1 cellular context compared by ENCODE assay signal in the genomic region with DNA sequence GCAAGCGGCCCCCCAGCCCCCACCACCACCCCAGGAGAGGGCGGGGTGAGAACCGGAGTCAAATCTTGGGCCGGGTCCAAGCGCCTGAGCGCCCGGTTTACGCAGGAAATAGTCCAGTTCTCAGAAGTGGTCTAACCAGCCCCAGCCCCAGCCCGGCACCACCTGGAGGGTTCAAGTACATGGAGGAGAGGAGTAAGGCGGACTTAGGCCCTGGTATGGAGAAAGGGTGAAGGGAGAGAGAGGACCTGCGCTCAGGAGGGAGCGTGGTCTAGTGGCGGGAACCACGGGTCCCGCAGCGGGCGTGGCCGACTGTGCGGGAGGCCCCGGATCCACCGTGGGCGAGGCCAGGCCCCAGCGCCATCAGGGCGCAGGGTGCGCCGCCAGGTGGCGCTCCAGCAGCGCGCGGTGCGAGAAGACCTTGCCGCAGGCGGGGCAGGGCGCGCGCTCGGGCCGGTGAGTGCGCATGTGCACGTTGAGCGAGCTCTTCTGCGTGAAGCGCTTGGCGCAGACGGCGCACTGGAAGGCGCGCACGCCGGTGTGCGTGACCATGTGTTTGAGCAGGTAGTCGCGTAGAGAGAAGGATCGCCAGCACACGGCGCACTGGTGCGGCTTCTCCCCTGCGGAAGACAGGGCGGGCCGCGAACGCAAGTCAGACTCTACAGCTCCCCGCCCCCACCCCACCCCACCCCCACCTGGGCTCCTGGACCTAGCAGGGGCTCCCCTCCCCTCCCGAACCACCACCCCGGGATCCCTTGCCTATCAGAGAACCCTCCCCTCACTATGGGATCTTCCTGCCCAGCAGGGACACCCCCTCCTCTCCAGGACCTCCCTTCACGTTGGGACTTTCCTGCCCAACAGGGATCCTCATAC.
TF ChIP-seq lines count a peak whose summit lies in the region.

No MANE protein-coding gene starts in this region.

TF ChIP-seq in K562, 482 proteins besides CTCF, POLR2A, EP300 and RAD21 (continued from another document and continues in another):
- TF ChIP-seq, protein P1, sequence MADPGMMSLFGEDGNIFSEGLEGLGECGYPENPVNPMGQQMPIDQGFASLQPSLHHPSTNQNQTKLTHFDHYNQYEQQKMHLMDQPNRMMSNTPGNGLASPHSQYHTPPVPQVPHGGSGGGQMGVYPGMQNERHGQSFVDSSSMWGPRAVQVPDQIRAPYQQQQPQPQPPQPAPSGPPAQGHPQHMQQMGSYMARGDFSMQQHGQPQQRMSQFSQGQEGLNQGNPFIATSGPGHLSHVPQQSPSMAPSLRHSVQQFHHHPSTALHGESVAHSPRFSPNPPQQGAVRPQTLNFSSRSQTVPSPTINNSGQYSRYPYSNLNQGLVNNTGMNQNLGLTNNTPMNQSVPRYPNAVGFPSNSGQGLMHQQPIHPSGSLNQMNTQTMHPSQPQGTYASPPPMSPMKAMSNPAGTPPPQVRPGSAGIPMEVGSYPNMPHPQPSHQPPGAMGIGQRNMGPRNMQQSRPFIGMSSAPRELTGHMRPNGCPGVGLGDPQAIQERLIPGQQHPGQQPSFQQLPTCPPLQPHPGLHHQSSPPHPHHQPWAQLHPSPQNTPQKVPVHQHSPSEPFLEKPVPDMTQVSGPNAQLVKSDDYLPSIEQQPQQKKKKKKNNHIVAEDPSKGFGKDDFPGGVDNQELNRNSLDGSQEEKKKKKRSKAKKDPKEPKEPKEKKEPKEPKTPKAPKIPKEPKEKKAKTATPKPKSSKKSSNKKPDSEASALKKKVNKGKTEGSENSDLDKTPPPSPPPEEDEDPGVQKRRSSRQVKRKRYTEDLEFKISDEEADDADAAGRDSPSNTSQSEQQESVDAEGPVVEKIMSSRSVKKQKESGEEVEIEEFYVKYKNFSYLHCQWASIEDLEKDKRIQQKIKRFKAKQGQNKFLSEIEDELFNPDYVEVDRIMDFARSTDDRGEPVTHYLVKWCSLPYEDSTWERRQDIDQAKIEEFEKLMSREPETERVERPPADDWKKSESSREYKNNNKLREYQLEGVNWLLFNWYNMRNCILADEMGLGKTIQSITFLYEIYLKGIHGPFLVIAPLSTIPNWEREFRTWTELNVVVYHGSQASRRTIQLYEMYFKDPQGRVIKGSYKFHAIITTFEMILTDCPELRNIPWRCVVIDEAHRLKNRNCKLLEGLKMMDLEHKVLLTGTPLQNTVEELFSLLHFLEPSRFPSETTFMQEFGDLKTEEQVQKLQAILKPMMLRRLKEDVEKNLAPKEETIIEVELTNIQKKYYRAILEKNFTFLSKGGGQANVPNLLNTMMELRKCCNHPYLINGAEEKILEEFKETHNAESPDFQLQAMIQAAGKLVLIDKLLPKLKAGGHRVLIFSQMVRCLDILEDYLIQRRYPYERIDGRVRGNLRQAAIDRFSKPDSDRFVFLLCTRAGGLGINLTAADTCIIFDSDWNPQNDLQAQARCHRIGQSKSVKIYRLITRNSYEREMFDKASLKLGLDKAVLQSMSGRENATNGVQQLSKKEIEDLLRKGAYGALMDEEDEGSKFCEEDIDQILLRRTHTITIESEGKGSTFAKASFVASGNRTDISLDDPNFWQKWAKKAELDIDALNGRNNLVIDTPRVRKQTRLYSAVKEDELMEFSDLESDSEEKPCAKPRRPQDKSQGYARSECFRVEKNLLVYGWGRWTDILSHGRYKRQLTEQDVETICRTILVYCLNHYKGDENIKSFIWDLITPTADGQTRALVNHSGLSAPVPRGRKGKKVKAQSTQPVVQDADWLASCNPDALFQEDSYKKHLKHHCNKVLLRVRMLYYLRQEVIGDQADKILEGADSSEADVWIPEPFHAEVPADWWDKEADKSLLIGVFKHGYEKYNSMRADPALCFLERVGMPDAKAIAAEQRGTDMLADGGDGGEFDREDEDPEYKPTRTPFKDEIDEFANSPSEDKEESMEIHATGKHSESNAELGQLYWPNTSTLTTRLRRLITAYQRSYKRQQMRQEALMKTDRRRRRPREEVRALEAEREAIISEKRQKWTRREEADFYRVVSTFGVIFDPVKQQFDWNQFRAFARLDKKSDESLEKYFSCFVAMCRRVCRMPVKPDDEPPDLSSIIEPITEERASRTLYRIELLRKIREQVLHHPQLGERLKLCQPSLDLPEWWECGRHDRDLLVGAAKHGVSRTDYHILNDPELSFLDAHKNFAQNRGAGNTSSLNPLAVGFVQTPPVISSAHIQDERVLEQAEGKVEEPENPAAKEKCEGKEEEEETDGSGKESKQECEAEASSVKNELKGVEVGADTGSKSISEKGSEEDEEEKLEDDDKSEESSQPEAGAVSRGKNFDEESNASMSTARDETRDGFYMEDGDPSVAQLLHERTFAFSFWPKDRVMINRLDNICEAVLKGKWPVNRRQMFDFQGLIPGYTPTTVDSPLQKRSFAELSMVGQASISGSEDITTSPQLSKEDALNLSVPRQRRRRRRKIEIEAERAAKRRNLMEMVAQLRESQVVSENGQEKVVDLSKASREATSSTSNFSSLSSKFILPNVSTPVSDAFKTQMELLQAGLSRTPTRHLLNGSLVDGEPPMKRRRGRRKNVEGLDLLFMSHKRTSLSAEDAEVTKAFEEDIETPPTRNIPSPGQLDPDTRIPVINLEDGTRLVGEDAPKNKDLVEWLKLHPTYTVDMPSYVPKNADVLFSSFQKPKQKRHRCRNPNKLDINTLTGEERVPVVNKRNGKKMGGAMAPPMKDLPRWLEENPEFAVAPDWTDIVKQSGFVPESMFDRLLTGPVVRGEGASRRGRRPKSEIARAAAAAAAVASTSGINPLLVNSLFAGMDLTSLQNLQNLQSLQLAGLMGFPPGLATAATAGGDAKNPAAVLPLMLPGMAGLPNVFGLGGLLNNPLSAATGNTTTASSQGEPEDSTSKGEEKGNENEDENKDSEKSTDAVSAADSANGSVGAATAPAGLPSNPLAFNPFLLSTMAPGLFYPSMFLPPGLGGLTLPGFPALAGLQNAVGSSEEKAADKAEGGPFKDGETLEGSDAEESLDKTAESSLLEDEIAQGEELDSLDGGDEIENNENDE (IDR thresholded peaks at IDR 0.05; ENCODE audit: low read depth, low read length) = no peak
- TF ChIP-seq, protein P2, sequence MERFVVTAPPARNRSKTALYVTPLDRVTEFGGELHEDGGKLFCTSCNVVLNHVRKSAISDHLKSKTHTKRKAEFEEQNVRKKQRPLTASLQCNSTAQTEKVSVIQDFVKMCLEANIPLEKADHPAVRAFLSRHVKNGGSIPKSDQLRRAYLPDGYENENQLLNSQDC (CRISPR knock-in tag; IDR thresholded peaks at IDR 0.05) = no peak
- TF ChIP-seq ELF1 (tag; IDR thresholded peaks at IDR 0.05) = no peak
- TF ChIP-seq, protein P3, sequence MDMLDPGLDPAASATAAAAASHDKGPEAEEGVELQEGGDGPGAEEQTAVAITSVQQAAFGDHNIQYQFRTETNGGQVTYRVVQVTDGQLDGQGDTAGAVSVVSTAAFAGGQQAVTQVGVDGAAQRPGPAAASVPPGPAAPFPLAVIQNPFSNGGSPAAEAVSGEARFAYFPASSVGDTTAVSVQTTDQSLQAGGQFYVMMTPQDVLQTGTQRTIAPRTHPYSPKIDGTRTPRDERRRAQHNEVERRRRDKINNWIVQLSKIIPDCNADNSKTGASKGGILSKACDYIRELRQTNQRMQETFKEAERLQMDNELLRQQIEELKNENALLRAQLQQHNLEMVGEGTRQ (CRISPR knock-in tag; IDR thresholded peaks at IDR 0.05) = no peak
- no peak for TF ChIP-seq ZNF696 (CRISPR knock-in tag; conservative IDR thresholded peaks at IDR 0.05)
- TF ChIP-seq CSDE1 (IDR thresholded peaks at IDR 0.05) = no peak
- peak; percentile 62 for TF ChIP-seq RNF2 (IDR thresholded peaks at IDR 0.05)
- no peak for TF ChIP-seq FOXM1 (IDR thresholded peaks at IDR 0.05; ENCODE audit: low read depth)
- TF ChIP-seq FOXM1 (CRISPR knock-in tag; IDR thresholded peaks at IDR 0.05; ENCODE audit: low read depth) = no peak
- no peak for TF ChIP-seq ZNF134 (CRISPR knock-in tag; conservative IDR thresholded peaks at IDR 0.05)
- TF ChIP-seq ZSCAN29 (IDR thresholded peaks at IDR 0.05) = no peak
- TF ChIP-seq SMAD3 (CRISPR knock-in tag; conservative IDR thresholded peaks at IDR 0.05) = no peak
- TF ChIP-seq SAFB (IDR thresholded peaks at IDR 0.05; ENCODE audit: borderline replicate concordance, low read depth, low read length) = 0 out of 2 replicates have a peak, but pooled peaks have one; percentile 38
- TF ChIP-seq NCOR1 (IDR thresholded peaks at IDR 0.05) = 0 out of 2 replicates have a peak, but pooled peaks have one; percentile 22
- TF ChIP-seq KAT7 (CRISPR knock-in tag; IDR thresholded peaks at IDR 0.05; ENCODE audit: borderline replicate concordance) = no peak
- TF ChIP-seq, protein P4, sequence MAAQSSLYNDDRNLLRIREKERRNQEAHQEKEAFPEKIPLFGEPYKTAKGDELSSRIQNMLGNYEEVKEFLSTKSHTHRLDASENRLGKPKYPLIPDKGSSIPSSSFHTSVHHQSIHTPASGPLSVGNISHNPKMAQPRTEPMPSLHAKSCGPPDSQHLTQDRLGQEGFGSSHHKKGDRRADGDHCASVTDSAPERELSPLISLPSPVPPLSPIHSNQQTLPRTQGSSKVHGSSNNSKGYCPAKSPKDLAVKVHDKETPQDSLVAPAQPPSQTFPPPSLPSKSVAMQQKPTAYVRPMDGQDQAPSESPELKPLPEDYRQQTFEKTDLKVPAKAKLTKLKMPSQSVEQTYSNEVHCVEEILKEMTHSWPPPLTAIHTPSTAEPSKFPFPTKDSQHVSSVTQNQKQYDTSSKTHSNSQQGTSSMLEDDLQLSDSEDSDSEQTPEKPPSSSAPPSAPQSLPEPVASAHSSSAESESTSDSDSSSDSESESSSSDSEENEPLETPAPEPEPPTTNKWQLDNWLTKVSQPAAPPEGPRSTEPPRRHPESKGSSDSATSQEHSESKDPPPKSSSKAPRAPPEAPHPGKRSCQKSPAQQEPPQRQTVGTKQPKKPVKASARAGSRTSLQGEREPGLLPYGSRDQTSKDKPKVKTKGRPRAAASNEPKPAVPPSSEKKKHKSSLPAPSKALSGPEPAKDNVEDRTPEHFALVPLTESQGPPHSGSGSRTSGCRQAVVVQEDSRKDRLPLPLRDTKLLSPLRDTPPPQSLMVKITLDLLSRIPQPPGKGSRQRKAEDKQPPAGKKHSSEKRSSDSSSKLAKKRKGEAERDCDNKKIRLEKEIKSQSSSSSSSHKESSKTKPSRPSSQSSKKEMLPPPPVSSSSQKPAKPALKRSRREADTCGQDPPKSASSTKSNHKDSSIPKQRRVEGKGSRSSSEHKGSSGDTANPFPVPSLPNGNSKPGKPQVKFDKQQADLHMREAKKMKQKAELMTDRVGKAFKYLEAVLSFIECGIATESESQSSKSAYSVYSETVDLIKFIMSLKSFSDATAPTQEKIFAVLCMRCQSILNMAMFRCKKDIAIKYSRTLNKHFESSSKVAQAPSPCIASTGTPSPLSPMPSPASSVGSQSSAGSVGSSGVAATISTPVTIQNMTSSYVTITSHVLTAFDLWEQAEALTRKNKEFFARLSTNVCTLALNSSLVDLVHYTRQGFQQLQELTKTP (IDR thresholded peaks at IDR 0.05; ENCODE audit: low read depth in 1 of 2, partially characterized antibody in 2 of 2) = no peak
- TF ChIP-seq RUNX1 (IDR thresholded peaks at IDR 0.05; ENCODE audit: low read depth) = no peak
- no peak for TF ChIP-seq CREBBP (IDR thresholded peaks at IDR 0.05; ENCODE audit: low read depth, low read length)
- no peak for TF ChIP-seq LARP7 (IDR thresholded peaks at IDR 0.05)
- TF ChIP-seq, protein P5, sequence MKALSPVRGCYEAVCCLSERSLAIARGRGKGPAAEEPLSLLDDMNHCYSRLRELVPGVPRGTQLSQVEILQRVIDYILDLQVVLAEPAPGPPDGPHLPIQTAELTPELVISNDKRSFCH (CRISPR knock-in tag; IDR thresholded peaks at IDR 0.05) = no peak
- TF ChIP-seq, protein P5 (tag; IDR thresholded peaks at IDR 0.05) = no peak
- no peak for TF ChIP-seq ASH1L (IDR thresholded peaks at IDR 0.05; ENCODE audit: borderline replicate concordance, low read depth, partially characterized antibody)
- TF ChIP-seq, protein P6, sequence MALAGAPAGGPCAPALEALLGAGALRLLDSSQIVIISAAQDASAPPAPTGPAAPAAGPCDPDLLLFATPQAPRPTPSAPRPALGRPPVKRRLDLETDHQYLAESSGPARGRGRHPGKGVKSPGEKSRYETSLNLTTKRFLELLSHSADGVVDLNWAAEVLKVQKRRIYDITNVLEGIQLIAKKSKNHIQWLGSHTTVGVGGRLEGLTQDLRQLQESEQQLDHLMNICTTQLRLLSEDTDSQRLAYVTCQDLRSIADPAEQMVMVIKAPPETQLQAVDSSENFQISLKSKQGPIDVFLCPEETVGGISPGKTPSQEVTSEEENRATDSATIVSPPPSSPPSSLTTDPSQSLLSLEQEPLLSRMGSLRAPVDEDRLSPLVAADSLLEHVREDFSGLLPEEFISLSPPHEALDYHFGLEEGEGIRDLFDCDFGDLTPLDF (CRISPR knock-in tag; IDR thresholded peaks at IDR 0.05) = peak; percentile 52; the same call in 1 of the 2 replicates
- TF ChIP-seq, protein P7, sequence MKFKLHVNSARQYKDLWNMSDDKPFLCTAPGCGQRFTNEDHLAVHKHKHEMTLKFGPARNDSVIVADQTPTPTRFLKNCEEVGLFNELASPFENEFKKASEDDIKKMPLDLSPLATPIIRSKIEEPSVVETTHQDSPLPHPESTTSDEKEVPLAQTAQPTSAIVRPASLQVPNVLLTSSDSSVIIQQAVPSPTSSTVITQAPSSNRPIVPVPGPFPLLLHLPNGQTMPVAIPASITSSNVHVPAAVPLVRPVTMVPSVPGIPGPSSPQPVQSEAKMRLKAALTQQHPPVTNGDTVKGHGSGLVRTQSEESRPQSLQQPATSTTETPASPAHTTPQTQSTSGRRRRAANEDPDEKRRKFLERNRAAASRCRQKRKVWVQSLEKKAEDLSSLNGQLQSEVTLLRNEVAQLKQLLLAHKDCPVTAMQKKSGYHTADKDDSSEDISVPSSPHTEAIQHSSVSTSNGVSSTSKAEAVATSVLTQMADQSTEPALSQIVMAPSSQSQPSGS (CRISPR knock-in tag; IDR thresholded peaks at IDR 0.05) = 0 out of 2 replicates have a peak, but pooled peaks have one; percentile 20
- TF ChIP-seq, protein P8, sequence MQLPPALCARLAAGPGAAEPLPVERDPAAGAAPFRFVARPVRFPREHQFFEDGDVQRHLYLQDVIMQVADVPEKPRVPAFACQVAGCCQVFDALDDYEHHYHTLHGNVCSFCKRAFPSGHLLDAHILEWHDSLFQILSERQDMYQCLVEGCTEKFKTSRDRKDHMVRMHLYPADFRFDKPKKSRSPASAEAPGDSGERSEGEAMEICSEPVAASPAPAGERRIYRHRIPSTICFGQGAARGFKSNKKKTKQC (CRISPR knock-in tag; IDR thresholded peaks at IDR 0.05) = peak; percentile 73
- no peak for TF ChIP-seq DIDO1 (tag; IDR thresholded peaks at IDR 0.05; ENCODE audit: low read depth)
- no peak for TF ChIP-seq ZNF76 (CRISPR knock-in tag; IDR thresholded peaks at IDR 0.05; ENCODE audit: borderline replicate concordance)
- TF ChIP-seq ZNF184 (CRISPR knock-in tag; IDR thresholded peaks at IDR 0.05) = no peak
- TF ChIP-seq ZNF41 (CRISPR knock-in tag; conservative IDR thresholded peaks at IDR 0.05) = no peak
